ENCODE assay signal across 24 cellular contexts in genomic region chr3:73010158-73010557, GRCh38. TPM values are rescaled to one million over a fixed set of nuclear protein-coding genes. Genes with fewer than 3 reads are reported as not detected.
DNase-seq lines count a peak whose midpoint lies in the region; ATAC-seq and TF ChIP-seq lines count a peak whose summit lies in the region.
"Had no signal": no experiment of that assay in that cellular context is flagged by ENCODE, and none has a peak within 500 bp of the region (broad histone marks: within the 10 kb centered on the region; RNA-seq: fewer than 3 reads in every experiment).

No MANE protein-coding gene starts in this region.

- H3K36me3 ChIP-seq in GM23338 (ENCODE audit: insufficient read depth): peaks cover 5% of the 10 kb centered on the region; the same call in 1 of the 2 replicates

- no peaks in the 10 kb centered on the region for H3K27me3 ChIP-seq in GM23338 (ENCODE audit: insufficient read depth)
- H3K27me3 ChIP-seq: hepatocyte, sigmoid colon had no signal

- TF ChIP-seq CTCF in GM23338 (conservative IDR thresholded peaks at IDR 0.05; ENCODE audit: low read depth in 2 of 2): no peak
- TF ChIP-seq CTCF in brain (conservative IDR thresholded peaks at IDR 0.05): no peak
- TF ChIP-seq CTCF in natural killer cell (IDR thresholded peaks at IDR 0.05): no peak

- no peaks in the 10 kb centered on the region for H3K27me3 Mint-ChIP-seq in activated CD4-positive, alpha-beta T cell treated with anti-CD3 and anti-CD28 coated beads, Interleukin-2, amount 10 ng/mL, durations not matched to agents 24 days and 14 days
- H3K27me3 Mint-ChIP-seq in activated CD4-positive, alpha-beta T cell treated with anti-CD3 and anti-CD28 coated beads, Interleukin-2, amount 10 ng/mL, durations not matched to agents 7 days and 5 days: no peaks in the 10 kb centered on the region
- peaks cover 5% of the 10 kb centered on the region for H3K27me3 Mint-ChIP-seq in GM23338 (ENCODE audit: insufficient read depth, low read depth, poor library complexity)
- no peaks in the 10 kb centered on the region for H3K27me3 Mint-ChIP-seq in brain
- no peaks in the 10 kb centered on the region for H3K27me3 Mint-ChIP-seq in natural killer cell (ENCODE audit: low read depth in 2 of 2)
- H3K27me3 Mint-ChIP-seq: naive B cell had no signal

- CTCF ChIA-PET in activated CD4-positive, alpha-beta T cell treated with anti-CD3 and anti-CD28 coated beads, Interleukin-2, amount 10 ng/mL, durations not matched to agents 7 days and 5 days (lab: Charles Lee): interaction anchor here (1.4 to 2.2 kb wide), 2 partner anchors 15 to 46 kb away, joined by 4 to 7 read pairs; no protein-coding TSS in a partner anchor

- no peak overlapping the region for H2AFZ ChIP-seq in GM23338
- H2AFZ ChIP-seq: hepatocyte had no signal

- H3K4me1 Mint-ChIP-seq in activated CD4-positive, alpha-beta T cell treated with anti-CD3 and anti-CD28 coated beads, Interleukin-2, amount 10 ng/mL, durations not matched to agents 24 days and 14 days: peaks cover 40% of the 10 kb centered on the region
- peaks cover 47% of the 10 kb centered on the region for H3K4me1 Mint-ChIP-seq in activated CD4-positive, alpha-beta T cell treated with anti-CD3 and anti-CD28 coated beads, Interleukin-2, amount 10 ng/mL, durations not matched to agents 7 days and 5 days
- H3K4me1 Mint-ChIP-seq in GM23338 (peaks cover 39% of the 10 kb centered on the region), brain (peaks cover 61% of the 10 kb centered on the region), natural killer cell (peaks cover 59 to 71% of the 10 kb centered on the region in 2 donors)

- H3K9me2 ChIP-seq in GM23338 (ENCODE audit: insufficient read depth): no peaks in the 10 kb centered on the region

- ATAC-seq in GM23338 (peak; percentile 28; the same call in 1 of the 3 replicates), natural killer cell (no peak), GM21528 (IDR thresholded peaks at IDR 0.05; ENCODE audit: low FRiP score, unreplicated experiment) (no peak)
- ATAC-seq: activated naive CD4-positive, alpha-beta T cell treated with anti-CD3 and anti-CD28 coated beads, Interleukin-2, amount 50 U/mL, for 72 hours; K562; left ventricle myocardium superior had no signal

- POLR2A ChIA-PET in activated CD4-positive, alpha-beta T cell treated with anti-CD3 and anti-CD28 coated beads, Interleukin-2, amount 10 ng/mL, durations not matched to agents 7 days and 5 days (lab: Charles Lee): no interaction called here

- H3K9me3 Mint-ChIP-seq in activated CD4-positive, alpha-beta T cell treated with anti-CD3 and anti-CD28 coated beads, Interleukin-2, amount 10 ng/mL, durations not matched to agents 24 days and 14 days: no peaks in the 10 kb centered on the region
- H3K9me3 Mint-ChIP-seq in activated CD4-positive, alpha-beta T cell treated with anti-CD3 and anti-CD28 coated beads, Interleukin-2, amount 10 ng/mL, durations not matched to agents 7 days and 5 days: no peaks in the 10 kb centered on the region
- H3K9me3 Mint-ChIP-seq in GM23338 (no peaks in the 10 kb centered on the region), brain (peaks cover 0 to 10% (median 2%) of the 10 kb centered on the region in 5 experiments), natural killer cell (no peaks in the 10 kb centered on the region)
- H3K9me3 Mint-ChIP-seq: T-helper 1 cell treated with Interleukin-12 subunit alpha and Interleukin-12 subunit beta and Interleukin-4 antibody, amounts not matched to agents 30 μg/mL and 1 μg/mL, for 36 hours had no signal

- peaks cover 91% of the 10 kb centered on the region for H4K20me1 ChIP-seq in GM23338 (replicated peaks; ENCODE audit: insufficient read depth)

- H3K4me3 Mint-ChIP-seq in activated CD4-positive, alpha-beta T cell treated with anti-CD3 and anti-CD28 coated beads, Interleukin-2, amount 10 ng/mL, durations not matched to agents 24 days and 14 days: no peak overlapping the region
- H3K4me3 Mint-ChIP-seq in activated CD4-positive, alpha-beta T cell treated with anti-CD3 and anti-CD28 coated beads, Interleukin-2, amount 10 ng/mL, durations not matched to agents 7 days and 5 days: no peak overlapping the region
- H3K4me3 Mint-ChIP-seq in GM23338 (no peak overlapping the region), brain (peak overlapping the region in 1 of 5 experiments; percentile 37), natural killer cell (no peak overlapping the region)
- H3K4me3 Mint-ChIP-seq: naive B cell; T-helper 1 cell treated with Interleukin-12 subunit alpha and Interleukin-12 subunit beta and Interleukin-4 antibody, amounts not matched to agents 30 μg/mL and 1 μg/mL, for 36 hours had no signal

- intact Hi-C loops in activated CD4-positive, alpha-beta T cell treated with anti-CD3 and anti-CD28 coated beads, Interleukin-2, amount 10 ng/mL, durations not matched to agents 24 days and 14 days (cut with micrococcal nuclease): no loop called here
- intact Hi-C loops in natural killer cell (cut with micrococcal nuclease): no loop called here

- H3K4me3 ChIP-seq in GM23338: no peak overlapping the region
- H3K4me3 ChIP-seq: hepatocyte, K562, sigmoid colon had no signal

- no peak overlapping the region for H3K27ac ChIP-seq in GM23338 (ENCODE audit: low read depth)
- H3K27ac ChIP-seq: hepatocyte, sigmoid colon had no signal

- H3K4me1 ChIP-seq in GM23338 (ENCODE audit: insufficient read depth): peaks cover 18% of the 10 kb centered on the region

- no peak overlapping the region for H3K4me2 ChIP-seq in GM23338
- H3K4me2 ChIP-seq: hepatocyte had no signal

- H3K79me2 ChIP-seq in GM23338 (replicated peaks; ENCODE audit: insufficient read depth): no peaks in the 10 kb centered on the region; the same call in 1 of the 2 replicates
- H3K79me2 ChIP-seq: hepatocyte had no signal

- no peaks in the 10 kb centered on the region for H3F3A ChIP-seq in GM23338 (replicated peaks; ENCODE audit: low read depth)

- H3K27ac Mint-ChIP-seq in activated CD4-positive, alpha-beta T cell treated with anti-CD3 and anti-CD28 coated beads, Interleukin-2, amount 10 ng/mL, durations not matched to agents 24 days and 14 days: peak overlapping the region; percentile 31
- no peak overlapping the region for H3K27ac Mint-ChIP-seq in activated CD4-positive, alpha-beta T cell treated with anti-CD3 and anti-CD28 coated beads, Interleukin-2, amount 10 ng/mL, durations not matched to agents 7 days and 5 days
- peak overlapping the region; percentile 75 for H3K27ac Mint-ChIP-seq in GM23338
- H3K27ac Mint-ChIP-seq in brain: peak overlapping the region in 3 of 5 experiments; percentile 26 to 38 (median 27)
- peak overlapping the region; percentile 30 to 65 for H3K27ac Mint-ChIP-seq in natural killer cell
- H3K27ac Mint-ChIP-seq: activated naive CD4-positive, alpha-beta T cell treated with anti-CD3 and anti-CD28 coated beads, Interleukin-2, amount 50 U/mL, for 72 hours; T-helper 1 cell treated with Interleukin-12 subunit alpha and Interleukin-12 subunit beta and Interleukin-4 antibody, amounts not matched to agents 30 μg/mL and 1 μg/mL, for 36 hours had no signal

- peaks cover 49% of the 10 kb centered on the region for H3K36me3 Mint-ChIP-seq in activated CD4-positive, alpha-beta T cell treated with anti-CD3 and anti-CD28 coated beads, Interleukin-2, amount 10 ng/mL, durations not matched to agents 24 days and 14 days (ENCODE audit: low read depth)
- peaks cover 60% of the 10 kb centered on the region for H3K36me3 Mint-ChIP-seq in activated CD4-positive, alpha-beta T cell treated with anti-CD3 and anti-CD28 coated beads, Interleukin-2, amount 10 ng/mL, durations not matched to agents 7 days and 5 days (ENCODE audit: low read depth)
- peaks cover 36% of the 10 kb centered on the region for H3K36me3 Mint-ChIP-seq in GM23338 (ENCODE audit: low read depth)
- peaks cover 94% of the 10 kb centered on the region for H3K36me3 Mint-ChIP-seq in brain
- H3K36me3 Mint-ChIP-seq in natural killer cell: no peaks in the 10 kb centered on the region

- DNase-seq in activated CD4-positive, alpha-beta T cell treated with anti-CD3 and anti-CD28 coated beads, Interleukin-2, amount 10 ng/mL, durations not matched to agents 24 days and 14 days: no peak
- DNase-seq in activated CD4-positive, alpha-beta T cell treated with anti-CD3 and anti-CD28 coated beads, Interleukin-2, amount 10 ng/mL, durations not matched to agents 7 days and 5 days: no peak
- DNase-seq in GM23338 (ENCODE audit: low spot score) (no peak), natural killer cell (no peak), AML-193 (lab: John Stamatoyannopoulos, UW) (no peak)
- no peak for DNase-seq in activated CD8-positive, alpha-beta memory T cell treated with anti-CD3 and anti-CD28 coated beads, Interleukin-2, amount 50 U/mL, for 4 hours
- DNase-seq: 8988T; activated CD4-positive, alpha-beta T cell treated with anti-CD3 and anti-CD28 coated beads for 4 hours; DMS53; effector CD4-positive, alpha-beta T cell; GOT3; left ventricle myocardium superior; naive B cell; NCI-H1436 treated with DMSO at 0.1 percent for 48 hours; NCI-H2171 treated with DMSO at 0.1 percent for 48 hours; NCI-H524; posterior cingulate gyrus; sigmoid colon had no signal

TF ChIP-seq in GM23338, 12 proteins besides CTCF, POLR2A, EP300 and RAD21 (continues in another document):
- no peak for TF ChIP-seq NANOG (IDR thresholded peaks at IDR 0.05; ENCODE audit: borderline replicate concordance)

RNA-seq across cellular contexts. Expression of gene PPP4R2, which starts 13.5 kb away (rescaled TPM):
- total RNA-seq in activated CD4-positive, alpha-beta T cell treated with anti-CD3 and anti-CD28 coated beads, Interleukin-2, amount 10 ng/mL, durations not matched to agents 24 days and 14 days: 105 and 107 TPM in 2 replicates
- 10 to 100 TPM; 76.9 to 86.6 TPM for total RNA-seq in activated CD4-positive, alpha-beta T cell treated with anti-CD3 and anti-CD28 coated beads, Interleukin-2, amount 10 ng/mL, durations not matched to agents 7 days and 5 days
- 62.7 and 72.1 TPM in 2 replicates for total RNA-seq in GM23338 (2014; rRNA removed; shearing (Covaris generic))
- 117 TPM in 2 replicates for polyA plus RNA-seq in GM23338 (2016; fragmentation: Nextera tagmentation; extraction: Ambion mirVana)
- polyA plus RNA-seq in brain (ENCODE audit: insufficient read depth, low read depth, low replicate concordance): 5.6 TPM
- total RNA-seq in natural killer cell: 10 to 100 TPM; 50.4 to 72.8 (median 60.1) TPM

RNA-seq across cellular contexts. Expression of gene EBLN2, which starts 51.3 kb away (rescaled TPM):
- total RNA-seq in activated CD4-positive, alpha-beta T cell treated with anti-CD3 and anti-CD28 coated beads, Interleukin-2, amount 10 ng/mL, durations not matched to agents 24 days and 14 days: 7.2 and 7.8 TPM in 2 replicates
- 1 to 10 TPM; 6.3 to 6.9 TPM for total RNA-seq in activated CD4-positive, alpha-beta T cell treated with anti-CD3 and anti-CD28 coated beads, Interleukin-2, amount 10 ng/mL, durations not matched to agents 7 days and 5 days
- total RNA-seq in GM23338 (2014; rRNA removed; shearing (Covaris generic)): 9.3 and 9.9 TPM in 2 replicates
- polyA plus RNA-seq in GM23338 (2016; fragmentation: Nextera tagmentation; extraction: Ambion mirVana): 4.7 and 5.1 TPM in 2 replicates
- polyA plus RNA-seq in brain (ENCODE audit: insufficient read depth, low read depth, low replicate concordance): not detected
- 10 to 100 TPM in 2 of 3 donors, 1 to 10 TPM in 1; 8.9 to 11.2 (median 11.0) TPM for total RNA-seq in natural killer cell
